ENCODE assay signal across 13 cellular contexts in the genomic region with DNA sequence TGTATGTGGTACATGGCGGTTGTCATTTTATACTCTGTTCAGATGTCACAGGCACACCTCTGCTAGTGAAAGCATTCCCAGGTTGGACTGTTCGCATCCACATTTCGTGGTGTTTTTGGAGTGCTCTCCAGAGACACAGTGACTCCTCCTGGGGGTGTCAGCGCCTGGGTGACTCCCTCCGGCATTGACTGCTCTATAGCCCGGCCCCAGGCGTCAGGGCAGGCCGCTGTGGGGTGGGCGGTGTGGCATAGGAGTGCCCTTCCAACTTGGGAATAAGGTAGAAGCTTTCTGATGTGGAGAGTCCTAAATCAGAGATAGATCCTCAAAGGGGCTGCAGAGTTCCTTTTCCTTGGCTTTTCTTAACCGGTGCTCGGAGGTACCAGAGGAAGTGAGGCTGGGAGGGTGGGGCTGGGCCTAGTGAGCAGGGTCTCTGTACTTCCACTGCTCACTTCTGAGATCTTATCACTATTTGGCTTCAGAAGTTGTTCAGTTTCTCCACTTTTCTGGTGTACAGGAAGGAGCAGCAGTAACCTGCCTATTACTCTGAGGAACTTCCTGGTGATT. TPM values are rescaled to one million over a fixed set of nuclear protein-coding genes. Genes with fewer than 3 reads are reported as not detected.
A peak's percentile ranks its signal among the peaks of the same experiment; 100 is the strongest.
DNase-seq lines count a peak whose midpoint lies in the region; ATAC-seq and TF ChIP-seq lines count a peak whose summit lies in the region.
"Had no signal": no experiment of that assay in that cellular context is flagged by ENCODE, and none has a peak within 500 bp of the region (broad histone marks: within the 10 kb centered on the region; RNA-seq: fewer than 3 reads in every experiment).

No MANE protein-coding gene starts in this region.

- WGBS in endodermal cell (ENCODE audit: insufficient coverage in 1 of 2, insufficient read length in 1 of 2), 2 experiments = 95 to 100% methylated on average over 2 to 11 of the region's 11 CpGs
- no CpG with 5 or more reads among the region's 11 CpGs for WGBS in neuronal stem cell (ENCODE audit: extremely low coverage in 2 of 2, insufficient read length in 2 of 2, insufficient replicate concordance in 1 of 2), 2 donors

- H3K9ac ChIP-seq in endodermal cell (ENCODE audit: extremely low read depth, low read length, poor library complexity, severe bottlenecking) (no peak overlapping the region), neuronal stem cell (ENCODE audit: low read depth, low read length, poor library complexity) (no peak overlapping the region)

- peak overlapping the region; percentile 46 for H3K27ac Mint-ChIP-seq in stimulated activated naive CD8-positive, alpha-beta T cell treated with anti-CD3 and anti-CD28 coated beads, Interleukin-15, Interleukin-2, amounts not matched to agents 100 ng/mL and 50 ng/mL, for 24 hours
- peak overlapping the region; percentile 44 for H3K27ac Mint-ChIP-seq in endodermal cell

- H4K91ac ChIP-seq in neuronal stem cell (ENCODE audit: low read depth, low read length, poor library complexity) = no peak overlapping the region

- TF ChIP-seq POLR2A in vagina (IDR thresholded peaks at IDR 0.05) = no peak

- H3K27me3 ChIP-seq in endodermal cell (ENCODE audit: control insufficient read depth, insufficient read depth, low read length, poor library complexity, severe bottlenecking) (no peaks in the 10 kb centered on the region), neuronal stem cell (ENCODE audit: control insufficient read depth in 3 of 3, insufficient read depth in 3 of 3, low read depth in 1 of 3, low read length in 3 of 3) (no peaks in the 10 kb centered on the region), vagina (no peaks in the 10 kb centered on the region)

- H2BK5ac ChIP-seq in neuronal stem cell (ENCODE audit: low read length) = no peak overlapping the region

- no peak for ATAC-seq in stimulated activated naive CD8-positive, alpha-beta T cell treated with anti-CD3 and anti-CD28 coated beads, Interleukin-15, Interleukin-2, amounts not matched to agents 100 U/mL and 50 U/mL, for 24 hours
- ATAC-seq in GM21529 (IDR thresholded peaks at IDR 0.05; ENCODE audit: unreplicated experiment) (no peak), GM21360 (IDR thresholded peaks at IDR 0.05; ENCODE audit: unreplicated experiment) (no peak)

- H2BK120ac ChIP-seq in neuronal stem cell (ENCODE audit: low read depth, low read length) = no peak overlapping the region

- H3K27ac ChIP-seq in endodermal cell (ENCODE audit: low read depth, low read length) (no peak overlapping the region), neuronal stem cell (replicated peaks; ENCODE audit: low read length) (no peak overlapping the region), vagina (peak overlapping the region; percentile 60)

- no peaks in the 10 kb centered on the region for H3K36me3 Mint-ChIP-seq in stimulated activated naive CD8-positive, alpha-beta T cell treated with anti-CD3 and anti-CD28 coated beads, Interleukin-15, Interleukin-2, amounts not matched to agents 100 ng/mL and 50 ng/mL, for 24 hours (ENCODE audit: low read depth)
- no peaks in the 10 kb centered on the region for H3K36me3 Mint-ChIP-seq in endodermal cell (ENCODE audit: low read depth)

- no peak for DNase-seq in stimulated activated naive CD8-positive, alpha-beta T cell treated with anti-CD3 and anti-CD28 coated beads, Interleukin-15, Interleukin-2, amounts not matched to agents 100 U/mL and 50 U/mL, for 24 hours
- DNase-seq in endodermal cell = no peak
- DNase-seq in neuronal stem cell (ENCODE audit: low spot score) = no peak
- DNase-seq in vagina (ENCODE audit: extremely low spot score in 2 of 2) = no peak
- no peak for DNase-seq in stimulated activated CD4-positive, alpha-beta T cell treated with anti-CD3 and anti-CD28 coated beads, Interleukin-12 subunit alpha, Interleukin-12 subunit beta, amount 100 ng/mL, for 4 hours
- DNase-seq: activated effector memory CD4-positive, alpha-beta T cell treated with Interleukin-2 at 50 U/mL for 16 hours; cortex of kidney; EL; NCI-H524; SIG-M5 had no signal

- H2BK12ac ChIP-seq in neuronal stem cell (ENCODE audit: low read length) = no peak overlapping the region

- no peaks in the 10 kb centered on the region for H3K9me3 Mint-ChIP-seq in stimulated activated naive CD8-positive, alpha-beta T cell treated with anti-CD3 and anti-CD28 coated beads, Interleukin-15, Interleukin-2, amounts not matched to agents 100 ng/mL and 50 ng/mL, for 24 hours
- H3K9me3 Mint-ChIP-seq in endodermal cell = no peaks in the 10 kb centered on the region

- H3K36me3 ChIP-seq in endodermal cell (ENCODE audit: control insufficient read depth, insufficient read depth, low read length) (no peaks in the 10 kb centered on the region), neuronal stem cell (replicated peaks in 1 of 2; ENCODE audit: control insufficient read depth in 2 of 2, insufficient read depth in 2 of 2, low read length in 2 of 2) (no peaks in the 10 kb centered on the region), vagina (no peaks in the 10 kb centered on the region)

- no peaks in the 10 kb centered on the region for H3K27me3 Mint-ChIP-seq in stimulated activated naive CD8-positive, alpha-beta T cell treated with anti-CD3 and anti-CD28 coated beads, Interleukin-15, Interleukin-2, amounts not matched to agents 100 ng/mL and 50 ng/mL, for 24 hours
- no peaks in the 10 kb centered on the region for H3K27me3 Mint-ChIP-seq in endodermal cell (ENCODE audit: insufficient read depth)

- H3K23ac ChIP-seq in neuronal stem cell (ENCODE audit: low read depth, low read length, poor library complexity) = no peak overlapping the region

- H2AK5ac ChIP-seq in neuronal stem cell (ENCODE audit: low read depth, low read length) = no peak overlapping the region

- no peak overlapping the region for H2BK15ac ChIP-seq in neuronal stem cell (ENCODE audit: low read length)

- H3K14ac ChIP-seq in neuronal stem cell (ENCODE audit: low read length) = no peak overlapping the region

- TF ChIP-seq CTCF in endodermal cell (conservative IDR thresholded peaks at IDR 0.05) = no peak
- no peak for TF ChIP-seq CTCF in vagina (IDR thresholded peaks at IDR 0.05)

- H3K79me1 ChIP-seq in neuronal stem cell (ENCODE audit: low read depth, low read length) = no peaks in the 10 kb centered on the region

- peaks cover 79% of the 10 kb centered on the region for H3K4me1 Mint-ChIP-seq in stimulated activated naive CD8-positive, alpha-beta T cell treated with anti-CD3 and anti-CD28 coated beads, Interleukin-15, Interleukin-2, amounts not matched to agents 100 ng/mL and 50 ng/mL, for 24 hours (ENCODE audit: low read depth)
- H3K4me1 Mint-ChIP-seq in endodermal cell = peaks cover 13% of the 10 kb centered on the region

- H3K4ac ChIP-seq in neuronal stem cell (ENCODE audit: low read length) = no peak overlapping the region

- intact Hi-C loops in vagina (cut with DNase I) = no loop called here

- H3K4me3 ChIP-seq in endodermal cell (ENCODE audit: low read length) (no peak overlapping the region), neuronal stem cell (ENCODE audit: low read length in 2 of 2) (no peak overlapping the region), vagina (no peak overlapping the region)

- no peak overlapping the region for H2AFZ ChIP-seq in neuronal stem cell (ENCODE audit: low read length)

- H3K9me3 ChIP-seq in endodermal cell (ENCODE audit: control insufficient read depth, low read length) (no peaks in the 10 kb centered on the region), neuronal stem cell (replicated peaks in 1 of 2; ENCODE audit: control insufficient read depth in 2 of 2, insufficient read depth in 1 of 2, low read depth in 1 of 2, low read length in 2 of 2) (peaks cover 2 to 15% of the 10 kb centered on the region in 2 donors), vagina (no peaks in the 10 kb centered on the region)

- H3K18ac ChIP-seq in neuronal stem cell (ENCODE audit: low read length) = peak overlapping the region; percentile 44

- H4K8ac ChIP-seq in neuronal stem cell (ENCODE audit: low read depth, low read length) = no peak overlapping the region

- no peak overlapping the region for H3K4me3 Mint-ChIP-seq in stimulated activated naive CD8-positive, alpha-beta T cell treated with anti-CD3 and anti-CD28 coated beads, Interleukin-15, Interleukin-2, amounts not matched to agents 100 ng/mL and 50 ng/mL, for 24 hours
- H3K4me3 Mint-ChIP-seq in endodermal cell = no peak overlapping the region

- H3K4me1 ChIP-seq in endodermal cell (ENCODE audit: control insufficient read depth, insufficient read depth, low read length) (peaks cover 6% of the 10 kb centered on the region), neuronal stem cell (ENCODE audit: control insufficient read depth in 2 of 2, insufficient read depth in 1 of 2, low read depth in 1 of 2, low read length in 2 of 2) (peaks cover 2 to 5% of the 10 kb centered on the region in 2 donors), vagina (peaks cover 57% of the 10 kb centered on the region)

- no peak overlapping the region for H3K4me2 ChIP-seq in neuronal stem cell (ENCODE audit: insufficient read depth, low read length, poor library complexity, severe bottlenecking)

RNA-seq across cellular contexts. Expression of gene CCNY, which starts 32.3 kb away (rescaled TPM):
- total RNA-seq in endodermal cell (10 to 100 TPM; 60.5 to 65.9 TPM), vagina (28.5 TPM)
- polyA plus RNA-seq in endodermal cell (2013, experiment 1 of 2) = 47.6 TPM
- polyA plus RNA-seq in endodermal cell (2013, experiment 2 of 2) = 44.6 TPM
- 44.5 TPM for polyA plus RNA-seq in neuronal stem cell (2013, experiment 1 of 2)
- 46.5 TPM for polyA plus RNA-seq in neuronal stem cell (2013, experiment 2 of 2)
